Comparison of ENCODE assay signal across 8 cellular contexts in genomic region chr9:35115680-35116538, GRCh38.
DNase-seq lines count a peak whose midpoint lies in the region; ATAC-seq and TF ChIP-seq lines count a peak whose summit lies in the region.

ATOSB (minus strand) TSS chr9:35115862; CDS start chr9:35108274, 7,588 bp downstream.

- peak; percentile 52 for ATAC-seq in HG03439 (IDR thresholded peaks at IDR 0.05; ENCODE audit: unreplicated experiment)

- DNase-seq in AML-193 (lab: John Stamatoyannopoulos, UW) (peak; percentile 91 to 94), NCI-H510A treated with DMSO at 0.1 percent for 48 hours (lab: John Stamatoyannopoulos, UW) (peak; percentile 95), choroid plexus epithelial cell (ENCODE audit: low read depth) (peak; percentile 98), kidney glomerular epithelial cell (lab: John Stamatoyannopoulos, UW) (peak; percentile 99)
- peak; percentile 83 to 90 for DNase-seq in activated CD4-positive, alpha-beta T cell treated with anti-CD3 and anti-CD28 coated beads for 24 hours (ENCODE audit: low read depth in 2 of 2)
- peak; percentile 69 to 80 for DNase-seq in stimulated activated CD4-positive, alpha-beta T cell treated with anti-CD3 and anti-CD28 coated beads, Interleukin-1b, Interleukin-23, amount 100 ng/mL, for 1 hour (ENCODE audit: low read depth in 2 of 2)

- TF ChIP-seq POLR2A in GM19193 (IDR thresholded peaks at IDR 0.05; ENCODE audit: extremely low read depth, insufficient read depth, insufficient read length): peak; percentile 36

- peak within 1 kb of the TSS; percentile 90 for H3K4me3 ChIP-seq in choroid plexus epithelial cell (ENCODE audit: low read depth, low read length)

- no peak for TF ChIP-seq CTCF in choroid plexus epithelial cell (conservative IDR thresholded peaks at IDR 0.05; ENCODE audit: low read depth, low read length)

Comparison
In these comparisons a context has a peak if more than half of its experiments do, and no peak if none do; other contexts are left out.
1. Peak in every context shown above with its lines: DNase-seq, ATAC-seq and H3K4me3 ChIP-seq.